ENCODE assay signal across 8 cellular contexts in the genomic region with DNA sequence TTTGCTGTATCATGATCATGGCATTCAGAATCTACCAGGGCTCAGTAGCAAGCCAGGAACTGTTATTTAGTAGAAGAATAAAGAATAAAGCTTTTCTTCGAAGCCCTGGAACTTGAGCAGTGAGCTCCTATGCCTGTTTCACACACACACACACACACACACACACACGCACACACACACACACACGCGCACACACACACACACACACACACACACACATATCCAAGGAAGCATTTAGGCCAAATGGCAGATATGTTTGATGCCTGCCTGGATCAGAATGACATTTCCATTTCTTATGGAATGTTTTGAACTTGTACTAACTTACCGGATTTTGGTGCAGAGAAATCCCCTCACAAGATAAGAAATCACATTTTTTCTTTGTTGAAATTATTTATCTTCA.
"Had no signal": no experiment of that assay in that cellular context is flagged by ENCODE, and none has a peak within 500 bp of the region (broad histone marks: within the 10 kb centered on the region; RNA-seq: fewer than 3 reads in every experiment).

No MANE protein-coding gene starts in this region.

- H3K4me1 ChIP-seq: HAP-1 had no signal

- H3K36me3 ChIP-seq: HAP-1 had no signal

- H3K4me3 ChIP-seq: GM23248, GM23338, HAP-1 had no signal

- H3K27ac ChIP-seq: GM23248 had no signal

- H3K9me3 ChIP-seq: HAP-1 had no signal

- DNase-seq: GM23248, GOT3, H7, H9, HCEC 1CT, HFFc6 had no signal
